ENCODE assay signal across 8 cellular contexts in the genomic region with DNA sequence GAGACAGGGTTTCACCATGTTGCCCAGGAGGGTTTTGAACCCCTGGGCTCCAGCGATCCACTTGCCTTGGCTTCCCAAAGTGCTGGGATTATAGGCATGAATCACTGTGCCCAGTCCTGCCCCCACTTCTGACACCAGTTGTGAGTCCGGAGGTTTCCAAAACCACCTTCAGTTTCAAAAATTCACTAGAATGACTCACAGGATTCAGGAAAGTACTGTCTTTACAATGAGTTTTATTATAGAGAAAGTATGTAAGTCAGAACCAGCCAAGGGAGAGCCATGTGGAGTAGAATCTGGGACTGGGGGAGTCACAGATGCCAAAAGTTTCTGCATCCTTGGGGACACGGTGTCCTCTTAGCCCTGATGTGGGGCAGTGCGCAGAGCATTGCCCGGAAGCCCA. TPM values are rescaled to one million over a fixed set of nuclear protein-coding genes. Genes with fewer than 3 reads are reported as not detected.
A peak's percentile ranks its signal among the peaks of the same experiment; 100 is the strongest.
DNase-seq lines count a peak whose midpoint lies in the region; ATAC-seq, FAIRE-seq and TF ChIP-seq lines count a peak whose summit lies in the region.

No MANE protein-coding gene starts in this region.

- FAIRE-seq in A549 (lab: Jason Lieb, UNC) = no peak

- no peak for TF ChIP-seq CTCF in A549 (IDR thresholded peaks at IDR 0.05)

- H3K27ac Mint-ChIP-seq in activated T-helper 2 cell treated with anti-CD3 and anti-CD28 coated beads, Interferon-gamma antibody, Interleukin-2, Interleukin-4, amounts not matched to agents 10 μg/mL and 5 μg/mL and 100 μg/mL, durations not matched to agents 14 hours and 24 hours and 36 hours = peak overlapping the region; percentile 55

- TF ChIP-seq POLR2A in A549 (IDR thresholded peaks at IDR 0.05; ENCODE audit: low read length) = no peak

- DNase-seq in A549 (ENCODE audit: low read depth in 1 of 2, low spot score in 1 of 2) (peak; percentile 44 to 52), GM04503 (ENCODE audit: low read depth) (peak; percentile 79), iris pigment epithelial cell (ENCODE audit: low read depth) (peak; percentile 90), NCI-H1105 (lab: John Stamatoyannopoulos, UW) (no peak), DMS153 treated with DMSO at 0.1 percent for 48 hours (lab: John Stamatoyannopoulos, UW; ENCODE audit: unreplicated experiment) (no peak)
- DNase-seq in activated T-helper 2 cell treated with anti-CD3 and anti-CD28 coated beads, Interferon-gamma antibody, Interleukin-2, Interleukin-4, amounts not matched to agents 10 μg/mL and 5 μg/mL and 100 μg/mL, durations not matched to agents 14 hours and 24 hours and 36 hours (ENCODE audit: low spot score) = no peak
- no peak for DNase-seq in activated CD8-positive, alpha-beta memory T cell treated with anti-CD3 and anti-CD28 coated beads, Interleukin-2, amount 50 U/mL, for 4 hours

- peaks cover 66% of the 10 kb centered on the region for H3K36me3 Mint-ChIP-seq in activated T-helper 2 cell treated with anti-CD3 and anti-CD28 coated beads, Interferon-gamma antibody, Interleukin-2, Interleukin-4, amounts not matched to agents 10 μg/mL and 5 μg/mL and 100 μg/mL, durations not matched to agents 14 hours and 24 hours and 36 hours (ENCODE audit: low read depth)

- WGBS in A549 (ENCODE audit: missing lambda C conversion rate) = 64% methylated on average over 5 of the region's 5 CpGs

- POLR2A ChIA-PET in A549 (lab: Yijun Ruan, JAX) = no interaction called here

- peak; percentile 13 to 20; a peak in 5 of 6 replicates for ATAC-seq in A549
- no peak for ATAC-seq in HG03442 (IDR thresholded peaks at IDR 0.05; ENCODE audit: unreplicated experiment)

- no peaks in the 10 kb centered on the region for H3K9me3 ChIP-seq in A549

- CTCF ChIA-PET in A549 (lab: Yijun Ruan, JAX) = no interaction called here

- H3K4me3 Mint-ChIP-seq in activated T-helper 2 cell treated with anti-CD3 and anti-CD28 coated beads, Interferon-gamma antibody, Interleukin-2, Interleukin-4, amounts not matched to agents 10 μg/mL and 5 μg/mL and 100 μg/mL, durations not matched to agents 14 hours and 24 hours and 36 hours (ENCODE audit: low read depth) = no peak overlapping the region

- intact Hi-C loops in activated T-helper 2 cell treated with anti-CD3 and anti-CD28 coated beads, Interferon-gamma antibody, Interleukin-2, Interleukin-4, amounts not matched to agents 10 μg/mL and 5 μg/mL and 100 μg/mL, durations not matched to agents 14 hours and 24 hours and 36 hours (cut with micrococcal nuclease) = loop anchor here (2.0 to 5.0 kb wide), 2 partner anchors 28 to 86 kb away; a partner anchor contains a TSS

- TF ChIP-seq EP300 in A549 (IDR thresholded peaks at IDR 0.05) = no peak

- peak overlapping the region; percentile 76 for H3K4me2 ChIP-seq in A549

- peaks cover 68% of the 10 kb centered on the region for H3K4me1 ChIP-seq in A549

- no peak overlapping the region for H3K4me3 ChIP-seq in A549

- peaks cover 41% of the 10 kb centered on the region for H3K4me1 Mint-ChIP-seq in activated T-helper 2 cell treated with anti-CD3 and anti-CD28 coated beads, Interferon-gamma antibody, Interleukin-2, Interleukin-4, amounts not matched to agents 10 μg/mL and 5 μg/mL and 100 μg/mL, durations not matched to agents 14 hours and 24 hours and 36 hours (ENCODE audit: low read depth)

- H3K27me3 Mint-ChIP-seq in activated T-helper 2 cell treated with anti-CD3 and anti-CD28 coated beads, Interferon-gamma antibody, Interleukin-2, Interleukin-4, amounts not matched to agents 10 μg/mL and 5 μg/mL and 100 μg/mL, durations not matched to agents 14 hours and 24 hours and 36 hours (ENCODE audit: low read depth) = no peaks in the 10 kb centered on the region

- no peaks in the 10 kb centered on the region for H3K9me3 Mint-ChIP-seq in activated T-helper 2 cell treated with anti-CD3 and anti-CD28 coated beads, Interferon-gamma antibody, Interleukin-2, Interleukin-4, amounts not matched to agents 10 μg/mL and 5 μg/mL and 100 μg/mL, durations not matched to agents 14 hours and 24 hours and 36 hours

- peak overlapping the region; percentile 72 to 88 for H3K27ac ChIP-seq in A549

- no peak for TF ChIP-seq RAD21 in A549 (conservative IDR thresholded peaks at IDR 0.05 in 1 of 2, IDR thresholded peaks at IDR 0.05 in 1 of 2)

TF ChIP-seq in A549, 52 proteins besides CTCF, POLR2A, EP300 and RAD21:
- TF ChIP-seq, protein P1, sequence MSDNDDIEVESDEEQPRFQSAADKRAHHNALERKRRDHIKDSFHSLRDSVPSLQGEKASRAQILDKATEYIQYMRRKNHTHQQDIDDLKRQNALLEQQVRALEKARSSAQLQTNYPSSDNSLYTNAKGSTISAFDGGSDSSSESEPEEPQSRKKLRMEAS (IDR thresholded peaks at IDR 0.05) = 0 out of 2 replicates have a peak, but pooled peaks have one; percentile 36
- no peak for TF ChIP-seq CBX8 (IDR thresholded peaks at IDR 0.05)
- TF ChIP-seq FOSL2 (IDR thresholded peaks at IDR 0.05) = peak; percentile 51; the same call in 1 of the 2 replicates
- TF ChIP-seq FOSL2 (CRISPR knock-in tag; IDR thresholded peaks at IDR 0.05) = peak; percentile 65
- TF ChIP-seq, protein P2, sequence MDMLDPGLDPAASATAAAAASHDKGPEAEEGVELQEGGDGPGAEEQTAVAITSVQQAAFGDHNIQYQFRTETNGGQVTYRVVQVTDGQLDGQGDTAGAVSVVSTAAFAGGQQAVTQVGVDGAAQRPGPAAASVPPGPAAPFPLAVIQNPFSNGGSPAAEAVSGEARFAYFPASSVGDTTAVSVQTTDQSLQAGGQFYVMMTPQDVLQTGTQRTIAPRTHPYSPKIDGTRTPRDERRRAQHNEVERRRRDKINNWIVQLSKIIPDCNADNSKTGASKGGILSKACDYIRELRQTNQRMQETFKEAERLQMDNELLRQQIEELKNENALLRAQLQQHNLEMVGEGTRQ (IDR thresholded peaks at IDR 0.05) = no peak

RNA-seq across cellular contexts. Expression of a gene that starts 55.1 kb away (rescaled TPM):
- polyA plus RNA-seq in A549 (2011; rRNA removed) (5.4 and 5.7 TPM in 2 replicates), A549 (2017; fragmentation: RNase III; extraction: RNeasy Plus Mini Kit Qiagen cat#74134 plus additional on column Dnase treatment) (5.6 to 6.6 TPM (median 5.6 TPM) in 3 replicates)
- 5.7 and 7.7 TPM in 2 replicates for polyA plus RNA-seq in A549 (2012; cell fraction: cytosol; rRNA removed)
- polyA plus RNA-seq in A549 (2012; cell fraction: nucleus; rRNA removed) = 6.5 and 9.7 TPM in 2 replicates
- 4.5 and 5.1 TPM in 2 replicates for polyA minus RNA-seq in A549 (2011; rRNA and poly(A)+ RNA removed)
- 8.5 and 9.1 TPM in 2 replicates for total RNA-seq in activated T-helper 2 cell treated with anti-CD3 and anti-CD28 coated beads, Interferon-gamma antibody, Interleukin-2, Interleukin-4, amounts not matched to agents 10 μg/mL and 5 μg/mL and 100 μg/mL, durations not matched to agents 14 hours and 24 hours and 36 hours

Comparison
In these comparisons a context has a peak if more than half of its experiments do, and no peak if none do; other contexts are left out.
1. DNase-seq: peak in A549 (2 of 2), GM04503 (single experiment) and iris pigment epithelial cell (single experiment); none in activated T-helper 2 cell treated with anti-CD3 and anti-CD28 coated beads, Interferon-gamma antibody, Interleukin-2, Interleukin-4, amounts not matched to agents 10 μg/mL and 5 μg/mL and 100 μg/mL, durations not matched to agents 14 hours and 24 hours and 36 hours (single experiment), activated CD8-positive, alpha-beta memory T cell treated with anti-CD3 and anti-CD28 coated beads, Interleukin-2, amount 50 U/mL, for 4 hours (single experiment), NCI-H1105 (single experiment) and DMS153 treated with DMSO at 0.1 percent for 48 hours (single experiment).